In genomic region chr22:30386960-30387848, GRCh38 we compare ENCODE assay signal across 8 cellular contexts. TPM values are rescaled to one million over a fixed set of nuclear protein-coding genes. Genes with fewer than 3 reads are reported as not detected.
DNase-seq lines count a peak whose midpoint lies in the region; ATAC-seq, FAIRE-seq and TF ChIP-seq lines count a peak whose summit lies in the region.

RNF215 (minus strand) TSS chr22:30387411; CDS start chr22:30387313, 98 bp downstream.

- peak; percentile 44 to 82 (median 73) for DNase-seq in CD4-positive, alpha-beta T cell
- peak; percentile 72 for DNase-seq in HTR-8/SVneo (ENCODE audit: insufficient read length, low spot score)
- peak; percentile 77 to 91 (median 91) for DNase-seq in Peyer's patch
- peak; percentile 57 for DNase-seq in fibroblast of mammary gland (ENCODE audit: low read depth)
- peak; percentile 87 for DNase-seq in natural killer cell
- peak; percentile 53 to 81 (median 71) for DNase-seq in stimulated activated naive CD4-positive, alpha-beta T cell (lab: John Stamatoyannopoulos, UW)

- no peaks in the 10 kb centered on the region for H3K9me3 Mint-ChIP-seq in CD4-positive, alpha-beta T cell
- H3K9me3 Mint-ChIP-seq in activated T-helper 17 cell treated with anti-CD3 and anti-CD28 coated beads, Interleukin-2, amount 50 U/mL, for 72 hours: no peaks in the 10 kb centered on the region
- H3K9me3 Mint-ChIP-seq in natural killer cell: no peaks in the 10 kb centered on the region

- H3K27ac Mint-ChIP-seq in CD4-positive, alpha-beta T cell: no peak within 1 kb of the TSS
- peak within 1 kb of the TSS; percentile 62 for H3K27ac Mint-ChIP-seq in activated T-helper 17 cell treated with anti-CD3 and anti-CD28 coated beads, Interleukin-2, amount 50 U/mL, for 72 hours
- peak within 1 kb of the TSS in 1 of 2 donors; percentile 76 for H3K27ac Mint-ChIP-seq in natural killer cell

- H3K36me3 ChIP-seq in Peyer's patch: no peaks in the 10 kb centered on the region

- H3K4me1 ChIP-seq in Peyer's patch: peaks cover 0 to 13% (median 3%) of the 10 kb centered on the region in 4 donors

- peaks cover 26% of the 10 kb centered on the region for H3K4me1 Mint-ChIP-seq in CD4-positive, alpha-beta T cell (ENCODE audit: low read depth)
- peaks cover 13% of the 10 kb centered on the region for H3K4me1 Mint-ChIP-seq in activated T-helper 17 cell treated with anti-CD3 and anti-CD28 coated beads, Interleukin-2, amount 50 U/mL, for 72 hours
- peaks cover 5 to 6% of the 10 kb centered on the region in 2 donors for H3K4me1 Mint-ChIP-seq in natural killer cell

- TF ChIP-seq POLR2A in Peyer's patch (IDR thresholded peaks at IDR 0.05): no peak

- no peaks in the 10 kb centered on the region for H3K36me3 Mint-ChIP-seq in CD4-positive, alpha-beta T cell (ENCODE audit: low read depth)
- no peaks in the 10 kb centered on the region for H3K36me3 Mint-ChIP-seq in activated T-helper 17 cell treated with anti-CD3 and anti-CD28 coated beads, Interleukin-2, amount 50 U/mL, for 72 hours (ENCODE audit: low read depth)
- no peaks in the 10 kb centered on the region for H3K36me3 Mint-ChIP-seq in natural killer cell

- no peak within 1 kb of the TSS for H3K27ac ChIP-seq in CD4-positive, alpha-beta T cell (ENCODE audit: low read depth, low read length)
- peak within 1 kb of the TSS; percentile 55 to 89 (median 68) for H3K27ac ChIP-seq in Peyer's patch

- H3K4me3 ChIP-seq in Peyer's patch: peak within 1 kb of the TSS; percentile 44 to 96 (median 61)
- peak within 1 kb of the TSS; percentile 64 for H3K4me3 ChIP-seq in fibroblast of mammary gland (ENCODE audit: control insufficient read depth, low read depth, low read length)

- no peaks in the 10 kb centered on the region for H3K27me3 ChIP-seq in CD4-positive, alpha-beta T cell (ENCODE audit: control insufficient read depth, insufficient read depth, low read length)
- no peaks in the 10 kb centered on the region for H3K27me3 ChIP-seq in Peyer's patch

- CTCF ChIA-PET in CD4-positive, alpha-beta T cell (lab: Charles Lee): interaction anchor here (0.5 to 4.1 kb wide), 23 partner anchors 9 to 280 kb away, joined by 3 to 99 read pairs (median 5); partner anchors contain the start of genes CASTOR1, MTFP1, SEC14L2 and TBC1D10A

- FAIRE-seq in HTR-8/SVneo (lab: Jason Lieb, UNC): peak; percentile 55

- TF ChIP-seq CTCF in CD4-positive, alpha-beta T cell (IDR thresholded peaks at IDR 0.05): peak; percentile 69
- peak; percentile 89 to 95 (median 92) for TF ChIP-seq CTCF in Peyer's patch (IDR thresholded peaks at IDR 0.05)
- TF ChIP-seq CTCF in fibroblast of mammary gland (conservative IDR thresholded peaks at IDR 0.05; ENCODE audit: control insufficient read depth, insufficient read depth, low read depth, low read length): no peak
- TF ChIP-seq CTCF in natural killer cell (IDR thresholded peaks at IDR 0.05): peak; percentile 89

- H3K4me3 Mint-ChIP-seq in CD4-positive, alpha-beta T cell: peak within 1 kb of the TSS; percentile 87
- peak within 1 kb of the TSS; percentile 69 for H3K4me3 Mint-ChIP-seq in activated T-helper 17 cell treated with anti-CD3 and anti-CD28 coated beads, Interleukin-2, amount 50 U/mL, for 72 hours
- peak within 1 kb of the TSS; percentile 52 for H3K4me3 Mint-ChIP-seq in natural killer cell

- H3K27me3 Mint-ChIP-seq in CD4-positive, alpha-beta T cell: no peaks in the 10 kb centered on the region
- H3K27me3 Mint-ChIP-seq in activated T-helper 17 cell treated with anti-CD3 and anti-CD28 coated beads, Interleukin-2, amount 50 U/mL, for 72 hours: peaks cover 3% of the 10 kb centered on the region
- H3K27me3 Mint-ChIP-seq in natural killer cell (ENCODE audit: low read depth in 2 of 2): peaks cover 0 to 5% of the 10 kb centered on the region in 2 donors

- H3K9me3 ChIP-seq in CD4-positive, alpha-beta T cell (ENCODE audit: control insufficient read depth, low read length): no peaks in the 10 kb centered on the region
- no peaks in the 10 kb centered on the region for H3K9me3 ChIP-seq in Peyer's patch

- POLR2A ChIA-PET in CD4-positive, alpha-beta T cell (lab: Charles Lee): interaction anchor here (0.6 to 3.0 kb wide), 9 partner anchors 30 to 549 kb away, joined by 3 to 83 read pairs (median 3); partner anchors contain the start of genes ASCC2, CASTOR1, CCDC157 and SF3A1

- intact Hi-C loops in CD4-positive, alpha-beta T cell (cut with DNase I, micrococcal nuclease): loop anchor here (1.0 to 2.0 kb wide), 6 partner anchors 30 to 279 kb away; partner anchors contain the start of genes CCDC157 (in 2 of the 2) and SF3A1 (in 1 of the 2)
- intact Hi-C loops in natural killer cell (cut with micrococcal nuclease): loop anchor here (1.0 kb wide), 1 partner anchor 100 kb away; no protein-coding TSS in a partner anchor

- ATAC-seq in CD4-positive, alpha-beta T cell (ENCODE audit: poor library complexity): peak; percentile 82
- ATAC-seq in GM19455 (IDR thresholded peaks at IDR 0.05; ENCODE audit: unreplicated experiment): peak; percentile 65
- peak; percentile 87 for ATAC-seq in activated T-helper 17 cell treated with anti-CD3 and anti-CD28 coated beads, Interleukin-2, amount 50 U/mL, for 72 hours (replicated peaks)
- peak; percentile 94 to 97 (median 95) for ATAC-seq in natural killer cell

RNA-seq across cellular contexts. Expression of gene RNF215, which starts in this region (rescaled TPM):
- 1 to 10 TPM; 4.6 to 4.9 TPM for total RNA-seq in CD4-positive, alpha-beta T cell
- total RNA-seq in Peyer's patch: 10 to 100 TPM in 3 of 4 donors, 1 to 10 TPM in 1; 8.6 to 28.9 (median 13.0) TPM
- total RNA-seq in activated T-helper 17 cell treated with anti-CD3 and anti-CD28 coated beads, Interleukin-2, amount 50 U/mL, for 72 hours: 10 to 100 TPM; 10.7 to 18.4 TPM
- total RNA-seq in natural killer cell: 1 to 10 TPM; 7.5 to 9.8 (median 9.5) TPM
